ENCODE assay signal across 14 cellular contexts in genomic region chr9:98159790-98160189, GRCh38.
"Had no signal": no experiment of that assay in that cellular context is flagged by ENCODE, and none has a peak within 500 bp of the region (broad histone marks: within the 10 kb centered on the region; RNA-seq: fewer than 3 reads in every experiment).

No MANE protein-coding gene starts in this region.

- DNase-seq: activated CD4-positive, alpha-beta T cell treated with anti-CD3 and anti-CD28 coated beads, Interleukin-2, amount 50 U/mL, for 4 hours; activated gamma-delta T cell; activated naive CD8-positive, alpha-beta T cell treated with anti-CD3 and anti-CD28 coated beads, Interleukin-2, amount 50 U/mL, for 24 hours; activated T-cell treated with anti-CD3 and anti-CD28 coated beads, Interleukin-2, amount 50 U/mL, for 4 hours; left ventricle myocardium superior; mesendoderm; spleen; stimulated activated CD4-positive, alpha-beta T cell treated with anti-CD3 and anti-CD28 coated beads, Interleukin-2, amount 100 ng/mL, for 24 hours; stimulated activated naive CD4-positive, alpha-beta T cell; T-helper 1 cell had no signal

- H3K36me3 ChIP-seq: cardiac muscle cell had no signal

- ATAC-seq: activated naive CD8-positive, alpha-beta T cell treated with anti-CD3 and anti-CD28 coated beads, Interleukin-2, amount 50 U/mL, for 24 hours; activated T-cell treated with anti-CD3 and anti-CD28 coated beads, Interleukin-2, amount 50 U/mL, for 4 hours; left ventricle myocardium superior; sciatic nerve had no signal

- H3K27me3 Mint-ChIP-seq: activated naive CD8-positive, alpha-beta T cell treated with anti-CD3 and anti-CD28 coated beads, Interleukin-2, amount 50 U/mL, for 24 hours had no signal

- H3K9me3 ChIP-seq: spleen, suprapubic skin had no signal

- H3K9me3 Mint-ChIP-seq: activated naive CD8-positive, alpha-beta T cell treated with anti-CD3 and anti-CD28 coated beads, Interleukin-2, amount 50 U/mL, for 24 hours; activated T-cell treated with anti-CD3 and anti-CD28 coated beads, Interleukin-2, amount 50 U/mL, for 4 hours had no signal

- H3K27ac ChIP-seq: cardiac muscle cell, SK-N-MC, spleen, suprapubic skin had no signal

- H3K4me3 ChIP-seq: cardiac muscle cell, SK-N-MC, spleen, suprapubic skin had no signal

- H3K27ac Mint-ChIP-seq: activated naive CD8-positive, alpha-beta T cell treated with anti-CD3 and anti-CD28 coated beads, Interleukin-2, amount 50 U/mL, for 24 hours had no signal

- H3K4me3 Mint-ChIP-seq: activated naive CD8-positive, alpha-beta T cell treated with anti-CD3 and anti-CD28 coated beads, Interleukin-2, amount 50 U/mL, for 24 hours; activated T-cell treated with anti-CD3 and anti-CD28 coated beads, Interleukin-2, amount 50 U/mL, for 4 hours had no signal

- H3K27me3 ChIP-seq: cardiac muscle cell, spleen, suprapubic skin had no signal
